ENCODE assay signal across 18 cellular contexts in the genomic region with DNA sequence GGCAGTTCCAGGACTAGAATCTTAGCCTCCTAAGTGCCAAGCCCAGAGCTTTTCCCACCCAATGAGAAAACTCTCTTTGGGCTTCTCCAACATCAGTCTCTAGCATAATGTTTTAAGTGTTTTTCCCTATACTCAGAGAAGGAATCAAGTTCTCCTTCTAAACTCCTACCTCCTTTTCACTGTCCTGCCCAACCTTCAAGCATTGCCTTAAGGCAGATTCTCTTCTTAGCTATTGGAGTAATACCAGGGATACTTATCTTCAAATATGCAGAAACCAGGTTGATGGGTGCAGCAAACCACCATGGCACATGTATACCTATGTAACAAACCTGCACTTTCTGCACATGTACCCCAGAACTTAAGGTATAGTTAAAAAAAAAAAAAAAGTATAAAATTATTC.
"Had no signal": no experiment of that assay in that cellular context is flagged by ENCODE, and none has a peak within 500 bp of the region (broad histone marks: within the 10 kb centered on the region; RNA-seq: fewer than 3 reads in every experiment).

No MANE protein-coding gene starts in this region.

- ATAC-seq: HepG2, SK-N-SH treated with all-trans-retinoic acid at 6 μM for 48 hours had no signal

- DNase-seq: IMR-90, Karpas-422, KG1, MG63, NCI-H1092 treated with DMSO at 0.1 percent for 48 hours, NCI-H1436, NCI-H187, NCI-H2029, NCI-H2081 treated with DMSO at 0.1 percent for 48 hours, NCI-H2171, NCI-H524, NCI-H526 treated with DMSO at 0.1 percent for 48 hours, NCI-H748 treated with DMSO at 0.1 percent for 48 hours, RPMI8226, SHP77, T-helper 1 cell had no signal

- H3K36me3 ChIP-seq: MG63 had no signal

- H3K9me3 ChIP-seq: MG63 had no signal

- H3K4me3 ChIP-seq: MG63 had no signal
